ENCODE assay signal across 12 cellular contexts in the genomic region with DNA sequence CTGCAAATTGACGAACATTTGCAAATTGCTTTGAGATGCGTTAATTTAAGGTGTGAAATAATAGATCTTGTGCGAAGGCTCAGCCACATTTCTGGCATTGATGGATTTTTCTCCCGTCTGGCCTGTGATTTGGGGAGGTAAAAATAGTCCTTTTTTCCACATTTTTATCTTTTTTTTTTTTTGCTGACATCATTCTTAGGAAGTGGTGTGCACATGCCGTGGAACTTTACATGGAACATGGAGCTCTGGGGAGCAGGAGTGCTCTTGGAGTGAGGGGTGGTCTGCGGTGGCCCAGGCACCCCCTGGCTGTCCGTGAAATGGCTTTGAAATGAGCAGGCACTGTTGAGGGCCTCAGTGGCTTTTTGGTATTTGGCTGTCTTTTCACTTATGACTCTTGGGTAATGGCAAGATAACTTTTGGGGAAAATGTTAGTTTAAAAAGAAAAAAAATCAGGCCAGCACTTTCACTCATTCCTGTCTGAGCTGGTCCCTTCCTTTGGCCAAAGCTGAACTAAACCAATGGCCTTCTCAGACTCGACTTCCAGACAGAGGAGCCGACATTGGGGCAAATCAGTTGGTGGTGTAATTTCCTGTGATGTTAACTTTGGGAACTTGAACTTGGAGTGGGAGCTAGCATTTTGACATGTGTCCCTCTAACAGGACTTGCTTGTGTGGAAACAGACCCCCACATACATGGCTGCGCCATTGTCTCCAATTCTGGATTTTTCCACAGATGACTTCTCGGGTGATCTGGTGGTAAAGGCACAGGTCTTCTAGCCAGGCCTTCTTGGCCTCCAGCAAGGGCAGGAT. TPM values are rescaled to one million over a fixed set of nuclear protein-coding genes. Genes with fewer than 3 reads are reported as not detected.
DNase-seq lines count a peak whose midpoint lies in the region; ATAC-seq, FAIRE-seq and TF ChIP-seq lines count a peak whose summit lies in the region.
"Had no signal": no experiment of that assay in that cellular context is flagged by ENCODE, and none has a peak within 500 bp of the region (broad histone marks: within the 10 kb centered on the region; RNA-seq: fewer than 3 reads in every experiment).

No MANE protein-coding gene starts in this region.

- no peaks in the 10 kb centered on the region for H3K36me3 ChIP-seq in Panc1 (ENCODE audit: control insufficient read depth, insufficient read depth, low read length)
- peaks cover 0 to 7% (median 0%) of the 10 kb centered on the region in 3 donors for H3K36me3 ChIP-seq in esophagus squamous epithelium
- H3K36me3 ChIP-seq in osteoblast (ENCODE audit: insufficient read depth, low read length): peaks cover 25% of the 10 kb centered on the region
- H3K36me3 ChIP-seq: cardiac muscle cell had no signal

- TF ChIP-seq POLR2A in esophagus squamous epithelium (IDR thresholded peaks at IDR 0.05): no peak
- TF ChIP-seq POLR2A in GM12891 (IDR thresholded peaks at IDR 0.05; ENCODE audit: low read depth, low read length): no peak

- 71 to 82% methylated on average over 9 to 10 of the region's 11 CpGs for WGBS in esophagus squamous epithelium, 2 donors

- intact Hi-C loops in Panc1 (cut with micrococcal nuclease; ENCODE audit: unreplicated experiment): loop anchor here (5.0 kb wide), 1 partner anchor 135 kb away; no protein-coding TSS in a partner anchor
- intact Hi-C loops in esophagus squamous epithelium (cut with DNase I): no loop called here

- H4K20me1 ChIP-seq in osteoblast (ENCODE audit: insufficient read depth, low read length): peaks cover 13% of the 10 kb centered on the region

- CTCF ChIA-PET in Panc1 (lab: Charles Lee): no interaction called here

- ATAC-seq in Panc1 (no peak), GM19467 (IDR thresholded peaks at IDR 0.05; ENCODE audit: unreplicated experiment) (no peak), HG03571 (IDR thresholded peaks at IDR 0.05; ENCODE audit: unreplicated experiment) (no peak)

- H3K9me3 ChIP-seq in Panc1 (ENCODE audit: control insufficient read depth, insufficient read depth, low read depth, low read length) (no peaks in the 10 kb centered on the region), esophagus squamous epithelium (no peaks in the 10 kb centered on the region), osteoblast (ENCODE audit: low read depth, low read length) (no peaks in the 10 kb centered on the region)

- in situ Hi-C loops in Panc1 (cut with HindIII; ENCODE audit: low pct_unique_long_range_greater_than_20kb, low sequenced_read_pairs): no loop called here

- H3K4me1 ChIP-seq in Panc1 (ENCODE audit: control insufficient read depth, insufficient read depth, low read length) (peaks cover 65% of the 10 kb centered on the region), esophagus squamous epithelium (peaks cover 44 to 95% (median 64%) of the 10 kb centered on the region in 3 donors), osteoblast (ENCODE audit: insufficient read depth, low read length) (peaks cover 77% of the 10 kb centered on the region)

- no peaks in the 10 kb centered on the region for H3K27me3 ChIP-seq in Panc1 (ENCODE audit: control insufficient read depth, insufficient read depth, low read length)
- H3K27me3 ChIP-seq in esophagus squamous epithelium: no peaks in the 10 kb centered on the region
- no peaks in the 10 kb centered on the region for H3K27me3 ChIP-seq in osteoblast (ENCODE audit: insufficient read depth, low read length)
- H3K27me3 ChIP-seq: cardiac muscle cell had no signal

- H3K27ac ChIP-seq in Panc1 (ENCODE audit: low read length) (peak overlapping the region; percentile 98), esophagus squamous epithelium (peak overlapping the region; percentile 35 to 94 (median 80)), osteoblast (ENCODE audit: low read depth, low read length) (peak overlapping the region; percentile 99)
- H3K27ac ChIP-seq: C4-2B, cardiac muscle cell had no signal

- peaks cover 88% of the 10 kb centered on the region for H3K79me2 ChIP-seq in osteoblast (ENCODE audit: insufficient read depth, low read length)

- FAIRE-seq in GM12891 (lab: Jason Lieb, UNC) (no peak), frontal cortex (lab: Jason Lieb, UNC) (no peak)
- FAIRE-seq: TTC549 had no signal

- peak overlapping the region; percentile 92 for H3K4me2 ChIP-seq in osteoblast (ENCODE audit: insufficient read depth, low read length)

- TF ChIP-seq CTCF in AG10803 (conservative IDR thresholded peaks at IDR 0.05; ENCODE audit: low read length) (no peak), Panc1 (IDR thresholded peaks at IDR 0.05) (no peak), esophagus squamous epithelium (IDR thresholded peaks at IDR 0.05) (no peak), osteoblast (IDR thresholded peaks at IDR 0.05; ENCODE audit: extremely low read depth, low read depth, low read length) (no peak)

- DNase-seq in AG10803 (ENCODE audit: low read depth): no peak
- no peak for DNase-seq in Panc1 (ENCODE audit: low read depth, low spot score)
- DNase-seq in esophagus squamous epithelium (lab: John Stamatoyannopoulos, UW): no peak
- DNase-seq in osteoblast (ENCODE audit: insufficient read length, low spot score, missing footprints): peak; percentile 77
- no peak for DNase-seq in GM12891 (ENCODE audit: insufficient read length, low spot score)
- DNase-seq in frontal cortex (ENCODE audit: low spot score in 2 of 2): no peak
- DNase-seq: NCI-H1417 had no signal

- H3K4me3 ChIP-seq in AG10803 (ENCODE audit: low read length) (peak overlapping the region; percentile 47), Panc1 (ENCODE audit: low read depth in 2 of 2, low read length in 2 of 2) (peak overlapping the region; percentile 14 to 44), esophagus squamous epithelium (peak overlapping the region in 1 of 4 donors; percentile 38), osteoblast (ENCODE audit: insufficient read depth, low read length) (peak overlapping the region; percentile 70)
- H3K4me3 ChIP-seq: cardiac muscle cell had no signal

- no peak overlapping the region for H2AFZ ChIP-seq in osteoblast (ENCODE audit: low read length)

- TSS peak; percentile 26 for BruUV-seq in Panc1 (replicated peaks; lab: Mats Ljungman, UMichigan)

- POLR2A ChIA-PET in Panc1 (lab: Charles Lee): interaction anchor here (0.6 kb wide), 1 partner anchor 20 kb away, joined by 3 read pairs; no protein-coding TSS in a partner anchor

TF ChIP-seq in GM12891, 5 proteins besides CTCF, POLR2A, EP300 and RAD21:
- TF ChIP-seq PAX5 (IDR thresholded peaks at IDR 0.05; ENCODE audit: insufficient read depth, low read length, severe bottlenecking): no peak
- TF ChIP-seq POU2F2 (IDR thresholded peaks at IDR 0.05; ENCODE audit: low read depth, low read length): no peak
- no peak for TF ChIP-seq SPI1 (IDR thresholded peaks at IDR 0.05; ENCODE audit: low read depth, low read length)
- TF ChIP-seq TAF1 (IDR thresholded peaks at IDR 0.05; ENCODE audit: low read depth, low read length): no peak
- no peak for TF ChIP-seq POLR2AphosphoS5 (IDR thresholded peaks at IDR 0.05; ENCODE audit: low read depth, low read length)

RNA-seq across cellular contexts. Expression of a gene that starts 4.2 kb away (rescaled TPM):
- total RNA-seq in Panc1 (2021; ENCODE audit: unreplicated experiment) (56.3 TPM), esophagus squamous epithelium (10 to 100 TPM in 2 of 4 donors, 1 to 10 TPM in 2; 2.0 to 15.3 (median 7.3) TPM), osteoblast (128 and 130 TPM in 2 replicates), frontal cortex (11.0 TPM)
- 74.0 TPM for polyA plus RNA-seq in Panc1 (2012; ENCODE audit: insufficient read length)
- polyA plus RNA-seq in GM12891 (2012; ENCODE audit: low read depth, missing spikeins): 117 TPM
